ENCODE assay signal across 8 cellular contexts in the genomic region with DNA sequence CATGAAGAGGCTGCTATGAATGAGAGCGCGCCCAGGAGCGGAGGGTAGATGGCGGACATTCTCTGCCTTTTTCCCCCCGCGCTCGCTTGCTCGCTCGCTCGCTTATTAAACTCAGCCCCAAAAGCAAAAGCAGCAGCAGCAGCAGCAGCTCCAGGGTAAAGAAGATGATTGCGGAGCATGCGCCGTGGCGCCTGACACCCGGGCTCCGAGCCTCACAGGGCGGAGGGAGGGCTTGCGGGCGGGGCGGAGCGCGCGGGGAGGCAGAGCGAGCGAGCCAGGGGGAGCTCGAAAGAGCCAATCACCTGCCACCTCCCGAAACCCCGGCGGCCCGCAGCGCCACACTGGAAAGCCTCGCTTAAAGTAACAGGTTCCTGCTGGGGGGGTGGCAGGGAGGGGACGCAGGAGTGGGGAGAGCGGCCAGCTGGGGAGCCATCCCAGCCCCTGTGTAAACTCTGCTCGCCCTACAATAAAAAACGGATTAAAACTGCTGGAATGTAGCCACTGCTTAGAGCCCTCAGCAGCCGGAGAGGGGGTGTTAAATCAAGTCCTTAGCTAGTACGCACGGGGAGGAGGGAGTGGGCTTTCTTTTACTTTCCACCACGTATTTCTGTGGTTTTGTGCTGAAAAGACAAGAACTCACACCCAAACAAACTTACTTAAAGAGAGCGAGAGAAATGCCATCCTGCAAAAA. TPM values are rescaled to one million over a fixed set of nuclear protein-coding genes. Genes with fewer than 3 reads are reported as not detected.
DNase-seq lines count a peak whose midpoint lies in the region; ATAC-seq and TF ChIP-seq lines count a peak whose summit lies in the region.

A gene (minus strand): TSS at position 170 of the 691 bp plus-strand sequence.

- no peaks in the 10 kb centered on the region for H3F3A ChIP-seq in OCI-LY1 (ENCODE audit: insufficient read depth, low read length)

- H3K27me3 ChIP-seq in HUES48 (ENCODE audit: control insufficient read depth, insufficient read depth, low read length): peaks cover 66% of the 10 kb centered on the region
- no peaks in the 10 kb centered on the region for H3K27me3 ChIP-seq in OCI-LY1 (ENCODE audit: insufficient read depth, low read length)
- no peaks in the 10 kb centered on the region for H3K27me3 ChIP-seq in mucosa of rectum (ENCODE audit: control insufficient read depth in 2 of 2, insufficient read depth in 2 of 2, low read length in 2 of 2)

- H2AFZ ChIP-seq in OCI-LY1 (ENCODE audit: low read length): peak within 1 kb of the TSS; percentile 72; the same call in 1 of the 2 replicates

- no peaks in the 10 kb centered on the region for H3K79me2 ChIP-seq in OCI-LY1 (ENCODE audit: insufficient read depth, low read length)

- no peak for TF ChIP-seq CTCF in OCI-LY1 (IDR thresholded peaks at IDR 0.05; ENCODE audit: low read length)
- TF ChIP-seq CTCF in epithelial cell of proximal tubule (conservative IDR thresholded peaks at IDR 0.05; ENCODE audit: low read depth, low read length): no peak

- peak; percentile 74 for ATAC-seq in GM21390 (IDR thresholded peaks at IDR 0.05; ENCODE audit: unreplicated experiment)

- no peaks in the 10 kb centered on the region for H4K20me1 ChIP-seq in OCI-LY1 (ENCODE audit: insufficient read depth, low read length)

- H3K36me3 ChIP-seq in HUES48 (ENCODE audit: control insufficient read depth, insufficient read depth, low read length) (no peaks in the 10 kb centered on the region), OCI-LY1 (ENCODE audit: insufficient read depth, low read length) (no peaks in the 10 kb centered on the region), mucosa of rectum (ENCODE audit: control insufficient read depth in 2 of 2, insufficient read depth in 2 of 2, low read length in 2 of 2) (no peaks in the 10 kb centered on the region)

- H3K27ac ChIP-seq in HUES48 (ENCODE audit: low read depth, low read length) (peak within 1 kb of the TSS; percentile 59), OCI-LY1 (ENCODE audit: low read depth, low read length, poor library complexity, severe bottlenecking) (peak within 1 kb of the TSS; percentile 45), mucosa of rectum (ENCODE audit: low read depth in 2 of 2, low read length in 2 of 2) (peak within 1 kb of the TSS; percentile 88 to 89)

- H3K9me3 ChIP-seq in HUES48 (ENCODE audit: control insufficient read depth, insufficient read depth, low read length) (no peaks in the 10 kb centered on the region), OCI-LY1 (ENCODE audit: low read length) (no peaks in the 10 kb centered on the region), mucosa of rectum (ENCODE audit: control insufficient read depth in 2 of 2, low read length in 2 of 2) (no peaks in the 10 kb centered on the region)

- in situ Hi-C loops in Caki2 (cut with HindIII; ENCODE audit: low pct_unique_long_range_greater_than_20kb, low sequenced_read_pairs): loop anchor here (10.0 kb wide), 1 partner anchor 268 kb away; no protein-coding TSS in a partner anchor

- H3K9ac ChIP-seq in HUES48 (ENCODE audit: low read depth, low read length) (no peak within 1 kb of the TSS), OCI-LY1 (ENCODE audit: low read length) (peak within 1 kb of the TSS; percentile 73), mucosa of rectum (ENCODE audit: low read depth in 1 of 2, low read length in 2 of 2) (peak within 1 kb of the TSS; percentile 77 to 87)

- peak; percentile 90 for DNase-seq in Caki2 (ENCODE audit: low read depth)
- peak; percentile 91 for DNase-seq in activated T-cell treated with anti-CD3 and anti-CD28 coated beads for 4 hours
- no peak for DNase-seq in epithelial cell of proximal tubule (ENCODE audit: low read depth)
- DNase-seq in stimulated activated CD8-positive, alpha-beta memory T cell treated with anti-CD3 and anti-CD28 coated beads, Interleukin-4, amount 100 ng/mL, for 4 hours (ENCODE audit: low read depth in 2 of 2, low spot score in 1 of 2): peak; percentile 92 to 94

- H3K4me1 ChIP-seq in HUES48 (ENCODE audit: control insufficient read depth, insufficient read depth, low read length) (peaks cover 26% of the 10 kb centered on the region), OCI-LY1 (ENCODE audit: insufficient read depth, low read length, severe bottlenecking) (peaks cover 33% of the 10 kb centered on the region), mucosa of rectum (ENCODE audit: control insufficient read depth in 2 of 2, insufficient read depth in 2 of 2, low read length in 2 of 2) (peaks cover 8 to 17% of the 10 kb centered on the region in 2 donors)

- H3K4me2 ChIP-seq in OCI-LY1 (ENCODE audit: low read length): peak within 1 kb of the TSS; percentile 78

- H3K9me2 ChIP-seq in OCI-LY1 (ENCODE audit: low read depth, low read length): no peaks in the 10 kb centered on the region

- peak within 1 kb of the TSS; percentile 81 for H3K4me3 ChIP-seq in HUES48 (ENCODE audit: low read depth, low read length)
- peak within 1 kb of the TSS; percentile 82 for H3K4me3 ChIP-seq in OCI-LY1 (ENCODE audit: low read depth, low read length, poor library complexity, severe bottlenecking)
- H3K4me3 ChIP-seq in epithelial cell of proximal tubule (ENCODE audit: low read depth, low read length): peak within 1 kb of the TSS; percentile 92
- H3K4me3 ChIP-seq in mucosa of rectum (ENCODE audit: low read length in 2 of 2): peak within 1 kb of the TSS; percentile 94 to 96

RNA-seq across cellular contexts. Expression of the gene that starts here (rescaled TPM):
- 32.5 and 37.6 TPM in 2 replicates for total RNA-seq in Caki2 (2014; rRNA removed; shearing (Covaris generic); ENCODE audit: low replicate concordance)
- total RNA-seq in epithelial cell of proximal tubule: 29.3 and 44.3 TPM in 2 replicates
